11 cellular contexts compared by ENCODE assay signal in the genomic region with DNA sequence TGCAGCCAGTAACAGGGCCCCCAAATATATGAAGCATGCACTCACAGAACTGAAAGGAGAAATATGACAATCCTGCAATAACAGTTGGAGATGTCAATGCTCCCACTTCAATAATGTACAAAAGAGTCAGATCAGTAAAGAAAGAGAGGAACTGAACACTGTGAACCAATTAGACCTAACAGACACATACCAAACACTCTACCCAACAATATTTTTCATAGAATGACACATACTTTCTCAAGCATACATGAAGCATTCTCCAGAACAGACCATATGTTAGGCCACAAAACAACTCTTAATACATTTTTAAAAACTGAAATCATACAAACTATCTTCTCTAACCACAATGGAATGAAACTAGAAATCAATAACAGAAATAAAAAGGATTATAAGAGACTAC.
DNase-seq lines count a peak whose midpoint lies in the region; ATAC-seq lines count a peak whose summit lies in the region.
"Had no signal": no experiment of that assay in that cellular context is flagged by ENCODE, and none has a peak within 500 bp of the region (broad histone marks: within the 10 kb centered on the region; RNA-seq: fewer than 3 reads in every experiment).

No MANE protein-coding gene starts in this region.

- peaks cover 6 to 63% (median 34%) of the 10 kb centered on the region in 5 donors for H3K36me3 Mint-ChIP-seq in naive thymus-derived CD4-positive, alpha-beta T cell

- H3K27me3 ChIP-seq in adipocyte (replicated peaks; ENCODE audit: control insufficient read depth, insufficient read depth, low read length) = no peaks in the 10 kb centered on the region
- H3K27me3 ChIP-seq in naive thymus-derived CD4-positive, alpha-beta T cell (ENCODE audit: control insufficient read depth in 2 of 2, insufficient read depth in 2 of 2, low read length in 2 of 2) = no peaks in the 10 kb centered on the region
- no peaks in the 10 kb centered on the region for H3K27me3 ChIP-seq in HAP-1 (ENCODE audit: low read depth)
- H3K27me3 ChIP-seq: neural progenitor cell had no signal

- intact Hi-C loops in naive thymus-derived CD4-positive, alpha-beta T cell (cut with micrococcal nuclease) = no loop called here

- H3K27ac ChIP-seq in naive thymus-derived CD4-positive, alpha-beta T cell (ENCODE audit: low read depth, low read length) = no peak overlapping the region
- H3K27ac ChIP-seq: neural progenitor cell had no signal

- ATAC-seq in HG02610 (IDR thresholded peaks at IDR 0.05; ENCODE audit: unreplicated experiment) (peak; percentile 71), GM19324 (IDR thresholded peaks at IDR 0.05; ENCODE audit: low FRiP score, unreplicated experiment) (no peak)
- no peak for ATAC-seq in naive thymus-derived CD4-positive, alpha-beta T cell

- peaks cover 8 to 35% (median 28%) of the 10 kb centered on the region in 7 donors for H3K4me1 Mint-ChIP-seq in naive thymus-derived CD4-positive, alpha-beta T cell
- H3K4me1 Mint-ChIP-seq: neural progenitor cell had no signal

- peaks cover 42% of the 10 kb centered on the region for H3K36me3 ChIP-seq in adipocyte (ENCODE audit: control insufficient read depth, insufficient read depth, low read length, severe bottlenecking)
- peaks cover 3 to 30% (median 6%) of the 10 kb centered on the region in 3 experiments for H3K36me3 ChIP-seq in naive thymus-derived CD4-positive, alpha-beta T cell (ENCODE audit: control insufficient read depth in 2 of 3, insufficient read depth in 3 of 3, low read length in 3 of 3)
- peaks cover 8% of the 10 kb centered on the region for H3K36me3 ChIP-seq in HAP-1 (replicated peaks)

- no peak overlapping the region for H3K4me3 Mint-ChIP-seq in naive thymus-derived CD4-positive, alpha-beta T cell
- H3K4me3 Mint-ChIP-seq: neural progenitor cell had no signal

- H3K4me1 ChIP-seq in adipocyte (ENCODE audit: control insufficient read depth, insufficient read depth, low read length) (peaks cover 32% of the 10 kb centered on the region), HAP-1 (no peaks in the 10 kb centered on the region)
- H3K4me1 ChIP-seq in naive thymus-derived CD4-positive, alpha-beta T cell (ENCODE audit: control insufficient read depth in 2 of 2, insufficient read depth in 2 of 2, low read length in 2 of 2) = no peaks in the 10 kb centered on the region
- H3K4me1 ChIP-seq: neural progenitor cell had no signal

- H3K4me3 ChIP-seq in adipocyte (ENCODE audit: low read length) (no peak overlapping the region), HAP-1 (no peak overlapping the region)
- no peak overlapping the region for H3K4me3 ChIP-seq in naive thymus-derived CD4-positive, alpha-beta T cell (ENCODE audit: low read length)
- H3K4me3 ChIP-seq: neural progenitor cell had no signal

- CTCF ChIA-PET in naive thymus-derived CD4-positive, alpha-beta T cell (lab: Charles Lee) = no interaction called here

- in situ Hi-C loops in HAP-1 (cut with MboI; ENCODE audit: low sequenced_read_pairs) = no loop called here

- no peaks in the 10 kb centered on the region for H3K9me3 Mint-ChIP-seq in naive thymus-derived CD4-positive, alpha-beta T cell
- H3K9me3 Mint-ChIP-seq: neural progenitor cell had no signal

- POLR2A ChIA-PET in naive thymus-derived CD4-positive, alpha-beta T cell (lab: Charles Lee) = interaction anchor here (0.6 kb wide), 1 partner anchor 9 kb away, joined by 3 read pairs; no protein-coding TSS in a partner anchor

- DNase-seq in ELR (ENCODE audit: low read depth) (peak; percentile 56), adipocyte (ENCODE audit: low read depth) (peak; percentile 54), middle frontal gyrus (ENCODE audit: extremely low spot score, low spot score) (no peak), RKO (ENCODE audit: low spot score) (no peak), HAP-1 (ENCODE audit: low spot score in 2 of 2) (no peak)
- DNase-seq in naive thymus-derived CD4-positive, alpha-beta T cell = no peak
- DNase-seq: activated effector memory CD4-positive, alpha-beta T cell treated with anti-CD3 and anti-CD28 coated beads, Interleukin-2, amount 50 U/mL, for 16 hours; NCI-H1694 had no signal

- peak overlapping the region in 8 of 9 donors; percentile 26 to 82 (median 52) for H3K27ac Mint-ChIP-seq in naive thymus-derived CD4-positive, alpha-beta T cell
- H3K27ac Mint-ChIP-seq: neural progenitor cell had no signal

- H3K9ac ChIP-seq in adipocyte (ENCODE audit: low read length) = no peak overlapping the region
- H3K9ac ChIP-seq: neural progenitor cell had no signal

- no peaks in the 10 kb centered on the region for H3K27me3 Mint-ChIP-seq in naive thymus-derived CD4-positive, alpha-beta T cell

- H3K9me3 ChIP-seq in adipocyte (ENCODE audit: control insufficient read depth, low read length) = no peaks in the 10 kb centered on the region
- H3K9me3 ChIP-seq in naive thymus-derived CD4-positive, alpha-beta T cell (ENCODE audit: control insufficient read depth in 2 of 3, low read length in 3 of 3) = no peaks in the 10 kb centered on the region
- H3K9me3 ChIP-seq in HAP-1 = no peaks in the 10 kb centered on the region

Comparison
In these comparisons a context has a peak if more than half of its experiments do, and no peak if none do; other contexts are left out.
1. DNase-seq: peak in ELR (single experiment) and adipocyte (single experiment); none in naive thymus-derived CD4-positive, alpha-beta T cell (0 of 9), middle frontal gyrus (single experiment), RKO (single experiment) and HAP-1 (0 of 2).